Comparison of ENCODE assay signal across 8 cellular contexts in genomic region chr2:35731674-35732073, GRCh38.
"Had no signal": no experiment of that assay in that cellular context is flagged by ENCODE, and none has a peak within 500 bp of the region (broad histone marks: within the 10 kb centered on the region; RNA-seq: fewer than 3 reads in every experiment).

No MANE protein-coding gene starts in this region.

- H3K4me2 ChIP-seq: GM23338, KMS-11 had no signal

- H2AFZ ChIP-seq: GM23338 had no signal

- ATAC-seq: GM23338 had no signal

- H3K27ac ChIP-seq: KMS-11 had no signal

- H3K4me3 ChIP-seq: GM23338 had no signal

- FAIRE-seq: H1, H54, HTR-8/SVneo had no signal

- H3K9ac ChIP-seq: KMS-11 had no signal

- DNase-seq: H9, HCEC 1CT, KBM-7 had no signal
